19 cellular contexts compared by ENCODE assay signal in genomic region chr3:32454111-32454510, GRCh38. TPM values are rescaled to one million over a fixed set of nuclear protein-coding genes. Genes with fewer than 3 reads are reported as not detected.
DNase-seq lines count a peak whose midpoint lies in the region; ATAC-seq and TF ChIP-seq lines count a peak whose summit lies in the region.
"Had no signal": no experiment of that assay in that cellular context is flagged by ENCODE, and none has a peak within 500 bp of the region (broad histone marks: within the 10 kb centered on the region; RNA-seq: fewer than 3 reads in every experiment).

No MANE protein-coding gene starts in this region.

- no peak overlapping the region for H2AFZ ChIP-seq in GM23248
- H2AFZ ChIP-seq in osteoblast (ENCODE audit: low read length): no peak overlapping the region

- in situ Hi-C loops in GM23248 (cut with MboI): no loop called here

- H3K27ac ChIP-seq in CD4-positive, CD25-positive, alpha-beta regulatory T cell (ENCODE audit: insufficient read depth, low read length, poor library complexity, severe bottlenecking): peak overlapping the region; percentile 97
- H3K27ac ChIP-seq in GM23248: peak overlapping the region; percentile 68; the same call in 1 of the 2 replicates
- peak overlapping the region; percentile 45 for H3K27ac ChIP-seq in effector memory CD4-positive, alpha-beta T cell (ENCODE audit: insufficient read depth, low read length, poor library complexity, severe bottlenecking)
- H3K27ac ChIP-seq in osteoblast (ENCODE audit: low read depth, low read length): peak overlapping the region; percentile 73
- H3K27ac ChIP-seq: gastroesophageal sphincter, lower lobe of right lung, SJSA1, thoracic aorta had no signal

- H3K27ac Mint-ChIP-seq in CD4-positive, CD25-positive, alpha-beta regulatory T cell: peak overlapping the region; percentile 89 to 97 (median 93)

- peaks cover 37% of the 10 kb centered on the region for H3K36me3 Mint-ChIP-seq in CD4-positive, CD25-positive, alpha-beta regulatory T cell

- H3K4me1 Mint-ChIP-seq in CD4-positive, CD25-positive, alpha-beta regulatory T cell: peaks cover 23 to 70% (median 44%) of the 10 kb centered on the region in 4 donors

- peaks cover 42% of the 10 kb centered on the region for H3K4me1 ChIP-seq in CD4-positive, CD25-positive, alpha-beta regulatory T cell (ENCODE audit: control insufficient read depth, insufficient read depth, low read length, poor library complexity, severe bottlenecking)
- H3K4me1 ChIP-seq in GM23248 (ENCODE audit: insufficient read depth) (peaks cover 10% of the 10 kb centered on the region), osteoblast (ENCODE audit: insufficient read depth, low read length) (peaks cover 14% of the 10 kb centered on the region)
- peaks cover 42% of the 10 kb centered on the region for H3K4me1 ChIP-seq in effector memory CD4-positive, alpha-beta T cell (ENCODE audit: control insufficient read depth, insufficient read depth, low read length, poor library complexity, severe bottlenecking)

- no peaks in the 10 kb centered on the region for H3K79me2 ChIP-seq in GM23248 (ENCODE audit: insufficient read depth)
- H3K79me2 ChIP-seq in osteoblast (ENCODE audit: insufficient read depth, low read length): no peaks in the 10 kb centered on the region

- no peak for TF ChIP-seq POLR2A in erythroblast (IDR thresholded peaks at IDR 0.05; ENCODE audit: low read length)

- no peaks in the 10 kb centered on the region for H3K27me3 Mint-ChIP-seq in CD4-positive, CD25-positive, alpha-beta regulatory T cell

- peaks cover 45% of the 10 kb centered on the region for H3K36me3 ChIP-seq in CD4-positive, CD25-positive, alpha-beta regulatory T cell (ENCODE audit: control insufficient read depth, insufficient read depth, low read length)
- H3K36me3 ChIP-seq in GM23248 (ENCODE audit: low read depth) (no peaks in the 10 kb centered on the region), osteoblast (ENCODE audit: insufficient read depth, low read length) (no peaks in the 10 kb centered on the region)
- peaks cover 22% of the 10 kb centered on the region for H3K36me3 ChIP-seq in effector memory CD4-positive, alpha-beta T cell (ENCODE audit: control insufficient read depth, insufficient read depth, low read length)
- H3K36me3 ChIP-seq: SJSA1, thoracic aorta had no signal

- H3K9ac ChIP-seq in GM23248: no peak overlapping the region

- H3K9me3 Mint-ChIP-seq in CD4-positive, CD25-positive, alpha-beta regulatory T cell: peaks cover 0 to 1% (median 0%) of the 10 kb centered on the region in 7 donors

- H3F3A ChIP-seq in GM23248 (ENCODE audit: insufficient read depth): peaks cover 4% of the 10 kb centered on the region; the same call in 1 of the 2 replicates

- H3K9me3 ChIP-seq in CD4-positive, CD25-positive, alpha-beta regulatory T cell (ENCODE audit: control insufficient read depth in 2 of 2, low read length in 2 of 2): no peaks in the 10 kb centered on the region
- H3K9me3 ChIP-seq in GM23248 (ENCODE audit: low read depth) (no peaks in the 10 kb centered on the region), osteoblast (ENCODE audit: low read depth, low read length) (no peaks in the 10 kb centered on the region)
- H3K9me3 ChIP-seq in effector memory CD4-positive, alpha-beta T cell (ENCODE audit: control insufficient read depth, low read length): no peaks in the 10 kb centered on the region
- H3K9me3 ChIP-seq: gastroesophageal sphincter, lower lobe of right lung, SJSA1, thoracic aorta had no signal

- no peak overlapping the region for H3K4me3 ChIP-seq in CD4-positive, CD25-positive, alpha-beta regulatory T cell (ENCODE audit: low read depth, low read length)
- H3K4me3 ChIP-seq in GM23248 (no peak overlapping the region), osteoblast (ENCODE audit: insufficient read depth, low read length) (no peak overlapping the region)
- no peak overlapping the region for H3K4me3 ChIP-seq in effector memory CD4-positive, alpha-beta T cell (ENCODE audit: insufficient read depth, low read depth, low read length, poor library complexity, severe bottlenecking)
- H3K4me3 ChIP-seq: gastroesophageal sphincter, lower lobe of right lung, SJSA1, thoracic aorta had no signal

- H3K9me2 ChIP-seq in GM23248 (ENCODE audit: insufficient read depth): no peaks in the 10 kb centered on the region

- whole genome bisulfite sequencing in GM23248 (ENCODE audit: low coverage in 1 of 2, low lambda C conversion rate in 2 of 2, missing lambda C conversion rate in 2 of 2), 2 experiments: 94 to 95% methylated on average over 6 of the region's 6 CpGs

- TF ChIP-seq CTCF in osteoblast (IDR thresholded peaks at IDR 0.05; ENCODE audit: extremely low read depth, low read depth, low read length): no peak

- H3K4me2 ChIP-seq in GM23248 (ENCODE audit: unreplicated experiment) (no peak overlapping the region), osteoblast (ENCODE audit: insufficient read depth, low read length) (no peak overlapping the region)

- H4K20me1 ChIP-seq in GM23248 (ENCODE audit: insufficient read depth) (no peaks in the 10 kb centered on the region), osteoblast (ENCODE audit: insufficient read depth, low read length) (no peaks in the 10 kb centered on the region)

- no peaks in the 10 kb centered on the region for H3K27me3 ChIP-seq in CD4-positive, CD25-positive, alpha-beta regulatory T cell (ENCODE audit: control insufficient read depth, insufficient read depth, low read length)
- no peaks in the 10 kb centered on the region for H3K27me3 ChIP-seq in GM23248 (replicated peaks; ENCODE audit: insufficient read depth)
- H3K27me3 ChIP-seq in effector memory CD4-positive, alpha-beta T cell (replicated peaks; ENCODE audit: control insufficient read depth, insufficient read depth, low read length, poor library complexity, severe bottlenecking): no peaks in the 10 kb centered on the region
- no peaks in the 10 kb centered on the region for H3K27me3 ChIP-seq in osteoblast (ENCODE audit: insufficient read depth, low read length)
- H3K27me3 ChIP-seq: gastroesophageal sphincter, SJSA1 had no signal

- peak overlapping the region in 1 of 4 donors; percentile 4 for H3K4me3 Mint-ChIP-seq in CD4-positive, CD25-positive, alpha-beta regulatory T cell

- DNase-seq in CD4-positive, CD25-positive, alpha-beta regulatory T cell: no peak
- DNase-seq in GM23248 (no peak), osteoblast (ENCODE audit: insufficient read length, low spot score, missing footprints) (no peak), erythroblast (lab: John Stamatoyannopoulos, UW) (no peak)
- DNase-seq in effector memory CD4-positive, alpha-beta T cell: no peak
- DNase-seq: activated CD4-positive, alpha-beta T cell treated with anti-CD3 and anti-CD28 coated beads for 4 hours; activated naive CD4-positive, alpha-beta T cell treated with anti-CD3 and anti-CD28 coated beads, Interleukin-2, amount 50 U/mL, for 16 hours; effector CD4-positive, alpha-beta T cell; lower lobe of right lung; NCI-H1048; NCI-H2029; NCI-H226; NK-92 treated with Interleukin-12 subunit alpha and Interleukin-12 subunit beta, amount 100 ng/mL, for 24 hours had no signal

- no peak for ATAC-seq in CD4-positive, CD25-positive, alpha-beta regulatory T cell (ENCODE audit: low read depth in 2 of 2)
- ATAC-seq in HG03139 (IDR thresholded peaks at IDR 0.05; ENCODE audit: unreplicated experiment): no peak
- ATAC-seq in GM19351 (IDR thresholded peaks at IDR 0.05; ENCODE audit: unreplicated experiment): no peak
- ATAC-seq: esophagus mucosa, lower lobe of right lung had no signal

RNA-seq across cellular contexts. Expression of gene CMTM6, which starts 48.5 kb away (rescaled TPM):
- total RNA-seq in CD4-positive, CD25-positive, alpha-beta regulatory T cell: 46.1 TPM
- 100 to 1,000 TPM in 1 of 4 donors, 10 to 100 TPM in 3; 65.5 to 102 (median 80.3) TPM for polyA plus RNA-seq in CD4-positive, CD25-positive, alpha-beta regulatory T cell
- 91.7 and 104 TPM in 2 replicates for total RNA-seq in GM23248 (2014; rRNA removed; shearing (Covaris generic))
- polyA plus RNA-seq in GM23248 (2016; fragmentation: Nextera tagmentation; extraction: Ambion mirVana): 78.6 and 82.9 TPM in 2 replicates
- 102 and 141 TPM in 2 replicates for total RNA-seq in osteoblast

Comparison
In these comparisons a context has a peak if more than half of its experiments do, and no peak if none do; other contexts are left out.
1. H3K27ac ChIP-seq: peak in every context shown above with its lines; median percentile 97 in CD4-positive, CD25-positive, alpha-beta regulatory T cell; 73 in osteoblast; 68 in GM23248; 45 in effector memory CD4-positive, alpha-beta T cell.